Comparison of ENCODE assay signal across 19 cellular contexts in the genomic region with DNA sequence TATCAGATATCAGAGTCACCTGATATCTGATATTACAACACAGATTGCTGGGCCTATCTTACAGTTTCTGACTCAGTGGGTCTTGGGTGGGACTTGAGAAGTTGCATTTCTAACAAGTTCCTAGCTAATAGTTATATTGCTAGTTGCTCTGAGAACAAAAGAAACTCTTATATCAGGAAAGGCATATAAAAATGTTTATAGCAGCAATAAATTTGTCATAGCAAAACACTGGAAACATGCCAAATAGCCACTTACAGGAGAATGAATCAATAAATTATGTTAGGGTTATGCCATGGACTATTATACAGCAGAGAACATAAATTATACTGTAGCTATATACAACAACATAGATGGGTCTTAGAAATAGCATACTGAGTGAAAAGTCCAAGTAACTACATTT.
"Had no signal": no experiment of that assay in that cellular context is flagged by ENCODE, and none has a peak within 500 bp of the region (broad histone marks: within the 10 kb centered on the region; RNA-seq: fewer than 3 reads in every experiment).

No MANE protein-coding gene starts in this region.

- FAIRE-seq: islet of Langerhans, kidney had no signal

- H3K4me3 ChIP-seq: left ventricle myocardium inferior, lung, ovary, right atrium auricular region, skin epidermis, spleen, tibial nerve had no signal

- ATAC-seq: naive thymus-derived CD4-positive, alpha-beta T cell; sciatic nerve; stimulated activated effector memory CD8-positive, alpha-beta T cell treated with anti-CD3 and anti-CD28 coated beads, Interleukin-12 subunit alpha, Interleukin-12 subunit beta, amount 100 ng/mL, for 72 hours; stimulated activated naive CD8-positive, alpha-beta T cell treated with anti-CD3 and anti-CD28 coated beads, Interleukin-15, amount 100 ng/mL, for 72 hours had no signal

- H3K27me3 ChIP-seq: ovary, right atrium auricular region, spleen, tibial nerve had no signal

- H3K4me1 ChIP-seq: left ventricle myocardium inferior, right atrium auricular region, spleen had no signal

- H3K9me3 ChIP-seq: left ventricle myocardium inferior, ovary, right atrium auricular region, spleen, tibial nerve had no signal

- DNase-seq: hypothalamus; immature natural killer cell; kidney; left ventricle myocardium inferior; mesendoderm; naive thymus-derived CD4-positive, alpha-beta T cell; ovary; spleen; stimulated activated CD4-positive, alpha-beta T cell treated with anti-CD3 and anti-CD28 coated beads, Interleukin-4, amount 100 ng/mL, for 24 hours; stimulated activated naive CD4-positive, alpha-beta T cell treated with Interleukin-2 at 50 U/mL for 16 hours; stimulated activated naive CD8-positive, alpha-beta T cell treated with anti-CD3 and anti-CD28 coated beads, Interleukin-15, amount 100 ng/mL, for 72 hours; substantia nigra had no signal

- H3K27ac ChIP-seq: left ventricle myocardium inferior, ovary, right atrium auricular region, skin epidermis, spleen, tibial nerve had no signal

- H3K36me3 ChIP-seq: left ventricle myocardium inferior, ovary, right atrium auricular region had no signal
